ENCODE assay signal across 2 cellular contexts in the genomic region with DNA sequence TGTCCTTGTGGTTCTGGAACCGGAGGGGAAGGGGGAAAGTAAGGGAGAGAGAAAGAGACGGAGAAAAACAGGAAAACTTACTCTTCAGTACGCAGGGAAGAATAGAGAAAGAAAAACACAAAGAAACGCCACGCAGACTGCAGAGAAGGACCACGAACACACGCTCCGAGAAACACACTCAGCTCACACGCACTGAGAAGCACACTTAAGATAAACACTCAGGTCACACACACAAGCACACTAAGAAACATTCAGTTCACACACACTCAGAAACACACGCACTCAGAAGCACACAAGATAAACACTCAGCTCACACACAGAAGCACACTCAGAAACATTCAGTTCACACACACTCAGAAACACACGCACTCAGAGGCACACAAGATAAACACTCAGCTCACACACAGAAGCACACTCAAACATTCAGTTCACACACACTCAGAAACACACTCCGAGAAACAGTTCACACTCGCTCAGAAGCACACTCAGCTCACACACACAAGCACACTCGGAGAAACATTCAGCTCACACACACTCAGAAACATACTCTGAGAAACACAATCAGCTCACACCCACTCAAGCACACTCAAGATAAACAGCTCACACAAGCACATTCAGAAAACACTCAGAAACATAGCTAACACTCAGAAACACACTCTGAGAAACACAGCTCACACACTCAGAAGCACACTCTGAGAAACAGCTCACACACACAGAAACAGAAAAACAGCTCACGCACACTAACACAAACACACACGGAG.
TF ChIP-seq lines count a peak whose summit lies in the region.

No MANE protein-coding gene starts in this region.

TF ChIP-seq in A549, 52 proteins besides CTCF, POLR2A, EP300 and RAD21:
- TF ChIP-seq, protein P1, sequence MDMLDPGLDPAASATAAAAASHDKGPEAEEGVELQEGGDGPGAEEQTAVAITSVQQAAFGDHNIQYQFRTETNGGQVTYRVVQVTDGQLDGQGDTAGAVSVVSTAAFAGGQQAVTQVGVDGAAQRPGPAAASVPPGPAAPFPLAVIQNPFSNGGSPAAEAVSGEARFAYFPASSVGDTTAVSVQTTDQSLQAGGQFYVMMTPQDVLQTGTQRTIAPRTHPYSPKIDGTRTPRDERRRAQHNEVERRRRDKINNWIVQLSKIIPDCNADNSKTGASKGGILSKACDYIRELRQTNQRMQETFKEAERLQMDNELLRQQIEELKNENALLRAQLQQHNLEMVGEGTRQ (IDR thresholded peaks at IDR 0.05), result no peak
- TF ChIP-seq, protein P2, sequence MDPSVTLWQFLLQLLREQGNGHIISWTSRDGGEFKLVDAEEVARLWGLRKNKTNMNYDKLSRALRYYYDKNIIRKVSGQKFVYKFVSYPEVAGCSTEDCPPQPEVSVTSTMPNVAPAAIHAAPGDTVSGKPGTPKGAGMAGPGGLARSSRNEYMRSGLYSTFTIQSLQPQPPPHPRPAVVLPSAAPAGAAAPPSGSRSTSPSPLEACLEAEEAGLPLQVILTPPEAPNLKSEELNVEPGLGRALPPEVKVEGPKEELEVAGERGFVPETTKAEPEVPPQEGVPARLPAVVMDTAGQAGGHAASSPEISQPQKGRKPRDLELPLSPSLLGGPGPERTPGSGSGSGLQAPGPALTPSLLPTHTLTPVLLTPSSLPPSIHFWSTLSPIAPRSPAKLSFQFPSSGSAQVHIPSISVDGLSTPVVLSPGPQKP (IDR thresholded peaks at IDR 0.05; ENCODE audit: low read depth, low read length), result no peak
- TF ChIP-seq ESRRA (IDR thresholded peaks at IDR 0.05; ENCODE audit: borderline replicate concordance, low read length) (no peak), MYC (IDR thresholded peaks at IDR 0.05; ENCODE audit: borderline replicate concordance, low read length) (no peak), JUNB (IDR thresholded peaks at IDR 0.05) (no peak), CHD2 (IDR thresholded peaks at IDR 0.05; ENCODE audit: low read length, partially characterized antibody) (no peak), NPAS2 (CRISPR knock-in tag; IDR thresholded peaks at IDR 0.05; ENCODE audit: borderline replicate concordance) (no peak), MAFK (IDR thresholded peaks at IDR 0.05; ENCODE audit: partially characterized antibody) (no peak), ZFP36 (IDR thresholded peaks at IDR 0.05; ENCODE audit: borderline replicate concordance, partially characterized antibody) (no peak)
- TF ChIP-seq, protein P3, sequence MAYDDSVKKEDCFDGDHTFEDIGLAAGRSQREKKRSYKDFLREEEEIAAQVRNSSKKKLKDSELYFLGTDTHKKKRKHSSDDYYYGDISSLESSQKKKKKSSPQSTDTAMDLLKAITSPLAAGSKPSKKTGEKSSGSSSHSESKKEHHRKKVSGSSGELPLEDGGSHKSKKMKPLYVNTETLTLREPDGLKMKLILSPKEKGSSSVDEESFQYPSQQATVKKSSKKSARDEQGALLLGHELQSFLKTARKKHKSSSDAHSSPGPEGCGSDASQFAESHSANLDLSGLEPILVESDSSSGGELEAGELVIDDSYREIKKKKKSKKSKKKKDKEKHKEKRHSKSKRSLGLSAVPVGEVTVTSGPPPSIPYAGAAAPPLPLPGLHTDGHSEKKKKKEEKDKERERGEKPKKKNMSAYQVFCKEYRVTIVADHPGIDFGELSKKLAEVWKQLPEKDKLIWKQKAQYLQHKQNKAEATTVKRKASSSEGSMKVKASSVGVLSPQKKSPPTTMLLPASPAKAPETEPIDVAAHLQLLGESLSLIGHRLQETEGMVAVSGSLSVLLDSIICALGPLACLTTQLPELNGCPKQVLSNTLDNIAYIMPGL (CRISPR knock-in tag; IDR thresholded peaks at IDR 0.05; ENCODE audit: borderline replicate concordance), result no peak
TF ChIP-seq in A549: peak in this region for 0.

TF ChIP-seq in endothelial cell of umbilical vein, 7 proteins besides CTCF, POLR2A, EP300 and RAD21:
- TF ChIP-seq EZH2 (IDR thresholded peaks at IDR 0.05; ENCODE audit: borderline replicate concordance, low read depth, low read length, severe bottlenecking), result no peak
- no peak for TF ChIP-seq FOS (IDR thresholded peaks at IDR 0.05; ENCODE audit: borderline replicate concordance, insufficient read depth, low read length)
- TF ChIP-seq, protein P4, sequence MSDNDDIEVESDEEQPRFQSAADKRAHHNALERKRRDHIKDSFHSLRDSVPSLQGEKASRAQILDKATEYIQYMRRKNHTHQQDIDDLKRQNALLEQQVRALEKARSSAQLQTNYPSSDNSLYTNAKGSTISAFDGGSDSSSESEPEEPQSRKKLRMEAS (IDR thresholded peaks at IDR 0.05; ENCODE audit: insufficient read depth, insufficient read length), result no peak
- no peak for TF ChIP-seq JUN (IDR thresholded peaks at IDR 0.05; ENCODE audit: borderline replicate concordance, insufficient read depth, insufficient read length, low read depth)
- no peak for TF ChIP-seq GATA2 (IDR thresholded peaks at IDR 0.05; ENCODE audit: insufficient read depth, insufficient read length, low read depth, low read length)
- TF ChIP-seq MYC (IDR thresholded peaks at IDR 0.05; ENCODE audit: low read depth, low read length), result no peak
- TF ChIP-seq POLR2AphosphoS5 (IDR thresholded peaks at IDR 0.05; ENCODE audit: insufficient read depth, low read depth, low read length), result no peak
